1 cellular context compared by ENCODE assay signal in genomic region chr15:68337826-68338225, GRCh38.
TF ChIP-seq lines count a peak whose summit lies in the region.

No MANE protein-coding gene starts in this region.

TF ChIP-seq in HepG2, 621 proteins besides CTCF, POLR2A, EP300 and RAD21 (continued from another document):
- TF ChIP-seq, protein P1, sequence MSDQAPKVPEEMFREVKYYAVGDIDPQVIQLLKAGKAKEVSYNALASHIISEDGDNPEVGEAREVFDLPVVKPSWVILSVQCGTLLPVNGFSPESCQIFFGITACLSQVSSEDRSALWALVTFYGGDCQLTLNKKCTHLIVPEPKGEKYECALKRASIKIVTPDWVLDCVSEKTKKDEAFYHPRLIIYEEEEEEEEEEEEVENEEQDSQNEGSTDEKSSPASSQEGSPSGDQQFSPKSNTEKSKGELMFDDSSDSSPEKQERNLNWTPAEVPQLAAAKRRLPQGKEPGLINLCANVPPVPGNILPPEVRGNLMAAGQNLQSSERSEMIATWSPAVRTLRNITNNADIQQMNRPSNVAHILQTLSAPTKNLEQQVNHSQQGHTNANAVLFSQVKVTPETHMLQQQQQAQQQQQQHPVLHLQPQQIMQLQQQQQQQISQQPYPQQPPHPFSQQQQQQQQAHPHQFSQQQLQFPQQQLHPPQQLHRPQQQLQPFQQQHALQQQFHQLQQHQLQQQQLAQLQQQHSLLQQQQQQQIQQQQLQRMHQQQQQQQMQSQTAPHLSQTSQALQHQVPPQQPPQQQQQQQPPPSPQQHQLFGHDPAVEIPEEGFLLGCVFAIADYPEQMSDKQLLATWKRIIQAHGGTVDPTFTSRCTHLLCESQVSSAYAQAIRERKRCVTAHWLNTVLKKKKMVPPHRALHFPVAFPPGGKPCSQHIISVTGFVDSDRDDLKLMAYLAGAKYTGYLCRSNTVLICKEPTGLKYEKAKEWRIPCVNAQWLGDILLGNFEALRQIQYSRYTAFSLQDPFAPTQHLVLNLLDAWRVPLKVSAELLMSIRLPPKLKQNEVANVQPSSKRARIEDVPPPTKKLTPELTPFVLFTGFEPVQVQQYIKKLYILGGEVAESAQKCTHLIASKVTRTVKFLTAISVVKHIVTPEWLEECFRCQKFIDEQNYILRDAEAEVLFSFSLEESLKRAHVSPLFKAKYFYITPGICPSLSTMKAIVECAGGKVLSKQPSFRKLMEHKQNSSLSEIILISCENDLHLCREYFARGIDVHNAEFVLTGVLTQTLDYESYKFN (CRISPR knock-in tag; conservative IDR thresholded peaks at IDR 0.05), result no peak
- TF ChIP-seq CREM (IDR thresholded peaks at IDR 0.05) (no peak), CREM (CRISPR knock-in tag; IDR thresholded peaks at IDR 0.05) (no peak), SRY (CRISPR knock-in tag; IDR thresholded peaks at IDR 0.05) (no peak), JDP2 (CRISPR knock-in tag; IDR thresholded peaks at IDR 0.05; ENCODE audit: borderline replicate concordance) (no peak)
- TF ChIP-seq, protein P2, sequence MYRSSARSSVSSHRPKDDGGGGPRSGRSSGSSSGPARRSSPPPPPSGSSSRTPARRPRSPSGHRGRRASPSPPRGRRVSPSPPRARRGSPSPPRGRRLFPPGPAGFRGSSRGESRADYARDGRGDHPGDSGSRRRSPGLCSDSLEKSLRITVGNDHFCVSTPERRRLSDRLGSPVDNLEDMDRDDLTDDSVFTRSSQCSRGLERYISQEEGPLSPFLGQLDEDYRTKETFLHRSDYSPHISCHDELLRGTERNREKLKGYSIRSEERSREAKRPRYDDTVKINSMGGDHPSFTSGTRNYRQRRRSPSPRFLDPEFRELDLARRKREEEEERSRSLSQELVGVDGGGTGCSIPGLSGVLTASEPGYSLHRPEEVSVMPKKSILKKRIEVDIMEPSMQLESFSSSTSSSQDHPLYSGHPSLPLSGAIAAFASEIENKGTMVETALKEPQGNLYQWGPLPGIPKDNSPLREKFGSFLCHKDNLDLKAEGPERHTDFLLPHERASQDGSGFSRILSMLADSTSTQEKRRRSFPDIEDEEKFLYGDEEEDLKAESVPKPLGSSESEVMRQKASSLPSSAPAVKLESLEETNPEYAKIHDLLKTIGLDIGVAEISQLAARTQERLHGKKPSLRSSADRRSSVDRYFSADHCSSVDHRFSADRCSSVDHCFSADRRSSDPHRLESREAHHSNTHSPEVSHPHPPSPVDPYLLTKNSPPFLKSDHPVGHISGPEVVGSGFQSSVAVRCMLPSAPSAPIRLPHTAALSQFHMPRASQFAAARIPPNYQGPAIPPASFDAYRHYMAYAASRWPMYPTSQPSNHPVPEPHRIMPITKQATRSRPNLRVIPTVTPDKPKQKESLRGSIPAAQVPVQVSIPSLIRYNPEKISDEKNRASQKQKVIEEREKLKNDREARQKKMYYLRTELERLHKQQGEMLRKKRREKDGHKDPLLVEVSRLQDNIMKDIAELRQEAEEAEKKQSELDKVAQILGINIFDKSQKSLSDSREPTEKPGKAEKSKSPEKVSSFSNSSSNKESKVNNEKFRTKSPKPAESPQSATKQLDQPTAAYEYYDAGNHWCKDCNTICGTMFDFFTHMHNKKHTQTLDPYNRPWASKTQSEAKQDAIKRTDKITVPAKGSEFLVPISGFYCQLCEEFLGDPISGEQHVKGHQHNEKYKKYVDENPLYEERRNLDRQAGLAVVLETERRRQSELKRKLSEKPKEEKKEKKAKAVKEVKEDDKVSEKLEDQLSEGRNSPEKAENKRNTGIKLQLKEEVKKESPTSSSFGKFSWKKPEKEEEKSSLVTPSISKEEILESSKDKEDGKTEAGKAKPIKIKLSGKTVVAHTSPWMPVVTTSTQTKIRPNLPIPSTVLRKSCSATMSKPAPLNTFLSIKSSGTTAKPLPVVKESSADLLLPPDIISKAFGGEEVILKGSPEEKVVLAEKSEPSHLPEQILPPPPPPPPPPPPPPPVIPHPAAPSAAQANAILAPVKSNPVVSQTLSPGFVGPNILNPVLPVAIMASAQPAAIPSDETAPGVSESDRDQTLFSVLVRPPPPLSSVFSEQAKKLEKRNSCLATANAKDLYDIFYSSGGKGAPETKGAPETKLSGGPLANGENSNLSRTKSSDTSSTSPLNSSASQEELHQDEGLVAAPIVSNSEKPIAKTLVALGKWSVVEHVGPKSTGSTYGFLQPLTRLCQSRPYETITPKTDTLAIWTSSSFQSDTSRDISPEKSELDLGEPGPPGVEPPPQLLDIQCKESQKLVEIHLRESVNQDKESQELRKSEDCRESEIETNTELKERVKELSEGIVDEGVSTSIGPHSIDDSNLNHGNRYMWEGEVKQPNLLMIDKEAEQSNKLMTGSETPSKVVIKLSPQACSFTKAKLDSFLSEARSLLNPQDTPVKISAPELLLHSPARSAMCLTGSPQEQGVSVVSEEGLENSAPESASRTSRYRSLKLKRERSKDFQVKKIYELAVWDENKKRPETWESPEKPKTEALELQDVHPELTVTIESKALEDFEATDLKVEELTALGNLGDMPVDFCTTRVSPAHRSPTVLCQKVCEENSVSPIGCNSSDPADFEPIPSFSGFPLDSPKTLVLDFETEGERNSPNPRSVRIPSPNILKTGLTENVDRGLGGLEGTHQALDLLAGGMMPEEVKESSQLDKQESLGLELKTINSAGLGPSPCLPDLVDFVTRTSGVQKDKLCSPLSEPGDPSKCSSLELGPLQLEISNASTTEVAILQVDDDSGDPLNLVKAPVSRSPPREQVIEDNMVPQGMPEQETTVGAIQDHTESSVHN (CRISPR knock-in tag; IDR thresholded peaks at IDR 0.05), result no peak
- TF ChIP-seq, protein P3, sequence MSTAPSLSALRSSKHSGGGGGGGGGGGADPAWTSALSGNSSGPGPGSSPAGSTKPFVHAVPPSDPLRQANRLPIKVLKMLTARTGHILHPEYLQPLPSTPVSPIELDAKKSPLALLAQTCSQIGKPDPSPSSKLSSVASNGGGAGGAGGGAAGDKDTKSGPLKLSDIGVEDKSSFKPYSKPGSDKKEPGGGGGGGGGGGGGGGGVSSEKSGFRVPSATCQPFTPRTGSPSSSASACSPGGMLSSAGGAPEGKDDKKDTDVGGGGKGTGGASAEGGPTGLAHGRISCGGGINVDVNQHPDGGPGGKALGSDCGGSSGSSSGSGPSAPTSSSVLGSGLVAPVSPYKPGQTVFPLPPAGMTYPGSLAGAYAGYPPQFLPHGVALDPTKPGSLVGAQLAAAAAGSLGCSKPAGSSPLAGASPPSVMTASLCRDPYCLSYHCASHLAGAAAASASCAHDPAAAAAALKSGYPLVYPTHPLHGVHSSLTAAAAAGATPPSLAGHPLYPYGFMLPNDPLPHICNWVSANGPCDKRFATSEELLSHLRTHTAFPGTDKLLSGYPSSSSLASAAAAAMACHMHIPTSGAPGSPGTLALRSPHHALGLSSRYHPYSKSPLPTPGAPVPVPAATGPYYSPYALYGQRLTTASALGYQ (CRISPR knock-in tag; IDR thresholded peaks at IDR 0.05), result no peak
TF ChIP-seq in HepG2: peak in this region for 0.
